ENCODE assay signal across 33 cellular contexts in the genomic region with DNA sequence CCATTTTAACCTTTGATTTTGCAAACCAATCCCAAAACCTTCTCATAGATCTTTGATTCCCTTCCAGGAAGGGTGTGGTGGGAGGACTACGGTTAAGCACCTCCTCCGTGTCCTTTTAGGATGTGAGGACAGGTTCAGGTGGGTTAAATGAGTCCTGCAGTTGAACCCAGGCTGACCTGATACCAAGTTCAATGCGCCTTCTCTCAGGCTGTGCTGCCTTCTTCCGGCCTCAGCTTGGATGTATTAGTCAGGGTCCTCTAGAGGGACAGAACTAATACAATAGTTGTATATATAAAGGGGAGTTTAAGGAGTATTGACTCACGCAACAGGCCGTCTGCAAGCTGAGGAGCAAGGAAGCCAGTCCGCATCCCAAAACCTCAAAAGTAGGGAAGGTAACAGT. TPM values are rescaled to one million over a fixed set of nuclear protein-coding genes. Genes with fewer than 3 reads are reported as not detected.
"Had no signal": no experiment of that assay in that cellular context is flagged by ENCODE, and none has a peak within 500 bp of the region (broad histone marks: within the 10 kb centered on the region; RNA-seq: fewer than 3 reads in every experiment).

No MANE protein-coding gene starts in this region.

- H3K27me3 ChIP-seq: neutrophil, pancreas, spleen, suprapubic skin, testis, tibial artery, upper lobe of right lung, uterus had no signal

- ATAC-seq: naive thymus-derived CD8-positive, alpha-beta T cell; natural killer cell treated with Interleukin-12 subunit alpha and Interleukin-12 subunit beta and Interleukin-15 and Interleukin-18, amount 100 ng/mL, for 72 hours; pancreas; right cardiac atrium; sciatic nerve; stimulated activated memory B cell treated with anti-CD40 and anti-IgM and Interleukin-4, amounts not matched to agents 10 μg/mL and 1 μg/mL and 100 μg/mL, for 72 hours; stimulated activated naive CD8-positive, alpha-beta T cell treated with anti-CD3 and anti-CD28 coated beads, Interleukin-15, amount 100 ng/mL, for 72 hours; stimulated activated naive CD8-positive, alpha-beta T cell treated with anti-CD3 and anti-CD28 coated beads, Interleukin-15, Interleukin-2, amounts not matched to agents 100 U/mL and 50 U/mL, for 24 hours; upper lobe of right lung had no signal

- H3K4me1 Mint-ChIP-seq: naive B cell; neural crest cell; stimulated activated memory B cell treated with anti-CD40 and anti-IgM and Interleukin-4, amounts not matched to agents 10 μg/mL and 1 μg/mL and 100 μg/mL, for 72 hours; stimulated activated naive CD8-positive, alpha-beta T cell treated with anti-CD3 and anti-CD28 coated beads, Interleukin-15, amount 100 ng/mL, for 72 hours had no signal

- H3K4me2 ChIP-seq: smooth muscle cell had no signal

- H3K9me3 ChIP-seq: neutrophil, pancreas, prostate gland, spleen, suprapubic skin, testis, tibial artery, upper lobe of right lung, uterus had no signal

- H3K27me3 Mint-ChIP-seq: naive B cell; naive thymus-derived CD8-positive, alpha-beta T cell; natural killer cell treated with Interleukin-12 subunit alpha and Interleukin-12 subunit beta and Interleukin-15 and Interleukin-18, amount 100 ng/mL, for 72 hours; stimulated activated memory B cell treated with anti-CD40 and anti-IgM and Interleukin-4, amounts not matched to agents 10 μg/mL and 1 μg/mL and 100 μg/mL, for 72 hours; stimulated activated naive CD8-positive, alpha-beta T cell treated with anti-CD3 and anti-CD28 coated beads, Interleukin-15, amount 100 ng/mL, for 72 hours; type B pancreatic cell had no signal

- FAIRE-seq: pancreas had no signal

- DNase-seq: naive B cell; naive thymus-derived CD8-positive, alpha-beta T cell; nephron progenitor cell; nucleus accumbens; spleen; stimulated activated CD4-positive, alpha-beta T cell treated with anti-CD3 and anti-CD28 coated beads, Interleukin-12 subunit alpha, Interleukin-12 subunit beta, amount 100 ng/mL, for 4 hours; stimulated activated CD4-positive, alpha-beta T cell treated with anti-CD3 and anti-CD28 coated beads, Interleukin-1b, Interleukin-23, amount 100 ng/mL, for 48 hours; stimulated activated CD4-positive, alpha-beta T cell treated with anti-CD3 and anti-CD28 coated beads, Interleukin-4, amount 100 ng/mL, for 1 hour; stimulated activated CD4-positive, alpha-beta T cell treated with anti-CD3 and anti-CD28 coated beads, Interleukin-4, amount 100 ng/mL, for 4 hours; stimulated activated CD8-positive, alpha-beta memory T cell treated with anti-CD3 and anti-CD28 coated beads, Interleukin-4, amount 100 ng/mL, for 48 hours; stimulated activated naive CD4-positive, alpha-beta T cell; stimulated activated naive CD8-positive, alpha-beta T cell treated with anti-CD3 and anti-CD28 coated beads, Interleukin-15, amount 100 ng/mL, for 72 hours; stimulated activated naive CD8-positive, alpha-beta T cell treated with anti-CD3 and anti-CD28 coated beads, Interleukin-15, Interleukin-2, amounts not matched to agents 100 U/mL and 50 U/mL, for 24 hours; substantia nigra; testis; tibial artery; upper lobe of right lung; uterus had no signal

- H3K4me1 ChIP-seq: pancreas, prostate gland, spleen, suprapubic skin, testis, tibial artery, upper lobe of right lung, uterus had no signal

- H3K9me3 Mint-ChIP-seq: naive B cell; naive thymus-derived CD8-positive, alpha-beta T cell; natural killer cell treated with Interleukin-12 subunit alpha and Interleukin-12 subunit beta and Interleukin-15 and Interleukin-18, amount 100 ng/mL, for 72 hours; neural crest cell; stimulated activated memory B cell treated with anti-CD40 and anti-IgM and Interleukin-4, amounts not matched to agents 10 μg/mL and 1 μg/mL and 100 μg/mL, for 72 hours; stimulated activated naive CD8-positive, alpha-beta T cell treated with anti-CD3 and anti-CD28 coated beads, Interleukin-15, amount 100 ng/mL, for 72 hours; type B pancreatic cell had no signal

- H3K36me3 ChIP-seq: neutrophil, pancreas, prostate gland, spleen, suprapubic skin, tibial artery, upper lobe of right lung, uterus had no signal

- H3K4me3 ChIP-seq: pancreas, prostate gland, skin epidermis, smooth muscle cell, spleen, suprapubic skin, testis, tibial artery, upper lobe of right lung, uterus had no signal

- H3K4me3 Mint-ChIP-seq: naive thymus-derived CD8-positive, alpha-beta T cell; natural killer cell treated with Interleukin-12 subunit alpha and Interleukin-12 subunit beta and Interleukin-15 and Interleukin-18, amount 100 ng/mL, for 72 hours; nephron progenitor cell; neural crest cell; stimulated activated memory B cell treated with anti-CD40 and anti-IgM and Interleukin-4, amounts not matched to agents 10 μg/mL and 1 μg/mL and 100 μg/mL, for 72 hours; stimulated activated naive CD8-positive, alpha-beta T cell treated with anti-CD3 and anti-CD28 coated beads, Interleukin-15, amount 100 ng/mL, for 72 hours; type B pancreatic cell had no signal

- H3K27ac Mint-ChIP-seq: naive thymus-derived CD8-positive, alpha-beta T cell; natural killer cell treated with Interleukin-12 subunit alpha and Interleukin-12 subunit beta and Interleukin-15 and Interleukin-18, amount 100 ng/mL, for 72 hours; nephron progenitor cell; stimulated activated memory B cell treated with anti-CD40 and anti-IgM and Interleukin-4, amounts not matched to agents 10 μg/mL and 1 μg/mL and 100 μg/mL, for 72 hours; stimulated activated naive CD8-positive, alpha-beta T cell treated with anti-CD3 and anti-CD28 coated beads, Interleukin-15, amount 100 ng/mL, for 72 hours; type B pancreatic cell had no signal

- H3K27ac ChIP-seq: neutrophil, pancreas, prostate gland, skin epidermis, spleen, suprapubic skin, testis, tibial artery, upper lobe of right lung, uterus had no signal

- H3K36me3 Mint-ChIP-seq: naive B cell; naive thymus-derived CD8-positive, alpha-beta T cell; natural killer cell treated with Interleukin-12 subunit alpha and Interleukin-12 subunit beta and Interleukin-15 and Interleukin-18, amount 100 ng/mL, for 72 hours; stimulated activated memory B cell treated with anti-CD40 and anti-IgM and Interleukin-4, amounts not matched to agents 10 μg/mL and 1 μg/mL and 100 μg/mL, for 72 hours; type B pancreatic cell had no signal

RNA-seq across cellular contexts. Expression of a gene that starts 10.5 kb away (rescaled TPM):
- total RNA-seq: naive thymus-derived CD8-positive, alpha-beta T cell; neural crest cell; osteocyte; renal cortical epithelial cell; smooth muscle cell; urinary bladder had no signal
- polyA plus RNA-seq: naive thymus-derived CD8-positive, alpha-beta T cell; smooth muscle cell had no signal

RNA-seq across cellular contexts. Expression of a gene that starts 41.9 kb away (rescaled TPM):
- total RNA-seq: naive thymus-derived CD8-positive, alpha-beta T cell; neural crest cell; osteocyte; renal cortical epithelial cell had no signal
- polyA plus RNA-seq: pancreas, right cardiac atrium had no signal
